In genomic region chr9:75063556-75064305, GRCh38 we compare ENCODE assay signal across 14 cellular contexts. TPM values are rescaled to one million over a fixed set of nuclear protein-coding genes. Genes with fewer than 3 reads are reported as not detected.
A peak's percentile ranks its signal among the peaks of the same experiment; 100 is the strongest.
DNase-seq lines count a peak whose midpoint lies in the region; ATAC-seq and TF ChIP-seq lines count a peak whose summit lies in the region.
"Had no signal": no experiment of that assay in that cellular context is flagged by ENCODE, and none has a peak within 500 bp of the region (broad histone marks: within the 10 kb centered on the region; RNA-seq: fewer than 3 reads in every experiment).

No MANE protein-coding gene starts in this region.

- H3K4me3 ChIP-seq in RWPE2 (ENCODE audit: severe bottlenecking) (no peak overlapping the region), foreskin fibroblast (ENCODE audit: low read depth in 1 of 2, low read length in 2 of 2) (no peak overlapping the region), Caco-2 (ENCODE audit: low read depth, low read length) (no peak overlapping the region)

- H3K36me3 ChIP-seq in RWPE2 (ENCODE audit: low read depth) (no peaks in the 10 kb centered on the region), Caco-2 (ENCODE audit: control insufficient read depth, insufficient read depth, low read length) (no peaks in the 10 kb centered on the region)

- CTCF ChIA-PET in Caco-2 (lab: Charles Lee), result no interaction called here

- H3K27ac ChIP-seq in RWPE2 (ENCODE audit: poor library complexity, severe bottlenecking), result no peak overlapping the region

- intact Hi-C loops in Caco-2 (cut with micrococcal nuclease; ENCODE audit: unreplicated experiment), result no loop called here

- peak overlapping the region; percentile 76 for H3K27ac Mint-ChIP-seq in activated naive CD8-positive, alpha-beta T cell
- H3K27ac Mint-ChIP-seq in activated naive CD8-positive, alpha-beta T cell treated with anti-CD3 and anti-CD28 coated beads for 36 hours, result no peak overlapping the region
- no peak overlapping the region for H3K27ac Mint-ChIP-seq in progenitor cell of endocrine pancreas
- H3K27ac Mint-ChIP-seq in Caco-2 (ENCODE audit: unreplicated experiment), result no peak overlapping the region

- DNase-seq in activated naive CD8-positive, alpha-beta T cell treated with anti-CD3 and anti-CD28 coated beads for 36 hours, result no peak
- DNase-seq in RWPE2 (ENCODE audit: low spot score), result no peak
- DNase-seq in foreskin fibroblast, result peak; percentile 59 to 77
- DNase-seq in stromal cell of bone marrow (ENCODE audit: low read depth), result peak; percentile 38
- DNase-seq in progenitor cell of endocrine pancreas (ENCODE audit: low spot score, unreplicated experiment), result no peak
- no peak for DNase-seq in Caco-2
- no peak for DNase-seq in NCI-H1417 (lab: John Stamatoyannopoulos, UW)
- DNase-seq: DND-41; effector CD4-positive, alpha-beta T cell; H7; NCI-H1092 treated with DMSO at 0.1 percent for 48 hours; SHP77; stimulated activated CD4-positive, alpha-beta T cell treated with anti-CD3 and anti-CD28 coated beads, Interleukin-15, amount 100 ng/mL, for 24 hours had no signal

- H3K9me3 Mint-ChIP-seq in activated naive CD8-positive, alpha-beta T cell (ENCODE audit: low read depth), result no peaks in the 10 kb centered on the region
- H3K9me3 Mint-ChIP-seq in activated naive CD8-positive, alpha-beta T cell treated with anti-CD3 and anti-CD28 coated beads for 36 hours, result peaks cover 2% of the 10 kb centered on the region
- H3K9me3 Mint-ChIP-seq in progenitor cell of endocrine pancreas (ENCODE audit: low read depth), result peaks cover 6% of the 10 kb centered on the region
- H3K9me3 Mint-ChIP-seq in Caco-2 (ENCODE audit: unreplicated experiment), result no peaks in the 10 kb centered on the region

- H3K4me1 Mint-ChIP-seq in activated naive CD8-positive, alpha-beta T cell (ENCODE audit: low read depth), result peaks cover 3% of the 10 kb centered on the region
- H3K4me1 Mint-ChIP-seq in activated naive CD8-positive, alpha-beta T cell treated with anti-CD3 and anti-CD28 coated beads for 36 hours, result peaks cover 4% of the 10 kb centered on the region
- H3K4me1 Mint-ChIP-seq in progenitor cell of endocrine pancreas (ENCODE audit: low read depth) (no peaks in the 10 kb centered on the region), Caco-2 (ENCODE audit: low read depth, unreplicated experiment) (no peaks in the 10 kb centered on the region)

- POLR2A ChIA-PET in Caco-2 (lab: Charles Lee), result no interaction called here

- H3K4me1 ChIP-seq in RWPE2 (ENCODE audit: insufficient read depth, poor library complexity, severe bottlenecking) (peaks cover 8% of the 10 kb centered on the region), Caco-2 (no peaks in the 10 kb centered on the region)

- TF ChIP-seq CTCF in RWPE2 (IDR thresholded peaks at IDR 0.05; ENCODE audit: poor library complexity, severe bottlenecking), result no peak
- TF ChIP-seq CTCF in foreskin fibroblast (IDR thresholded peaks at IDR 0.05; ENCODE audit: low read depth, low read length), result no peak
- TF ChIP-seq CTCF in progenitor cell of endocrine pancreas (IDR thresholded peaks at IDR 0.05; ENCODE audit: unreplicated experiment), result no peak
- TF ChIP-seq CTCF in Caco-2 (IDR thresholded peaks at IDR 0.05; ENCODE audit: insufficient read depth in 1 of 2, low read depth in 1 of 2, low read length in 1 of 2, severe bottlenecking in 1 of 2, unreplicated experiment in 1 of 2), result no peak

- ATAC-seq in RWPE2 (ENCODE audit: low read depth), result peak; percentile 79

- peaks cover 13% of the 10 kb centered on the region for H3K36me3 Mint-ChIP-seq in activated naive CD8-positive, alpha-beta T cell
- H3K36me3 Mint-ChIP-seq in activated naive CD8-positive, alpha-beta T cell treated with anti-CD3 and anti-CD28 coated beads for 36 hours, result peaks cover 8% of the 10 kb centered on the region
- no peaks in the 10 kb centered on the region for H3K36me3 Mint-ChIP-seq in progenitor cell of endocrine pancreas (ENCODE audit: insufficient read depth)
- H3K36me3 Mint-ChIP-seq in Caco-2 (ENCODE audit: insufficient read depth, unreplicated experiment), result no peaks in the 10 kb centered on the region

- H3K27me3 Mint-ChIP-seq in activated naive CD8-positive, alpha-beta T cell, result no peaks in the 10 kb centered on the region
- H3K27me3 Mint-ChIP-seq in activated naive CD8-positive, alpha-beta T cell treated with anti-CD3 and anti-CD28 coated beads for 36 hours, result no peaks in the 10 kb centered on the region
- H3K27me3 Mint-ChIP-seq in progenitor cell of endocrine pancreas (no peaks in the 10 kb centered on the region), Caco-2 (ENCODE audit: insufficient read depth, unreplicated experiment) (no peaks in the 10 kb centered on the region)

- BruUV-seq in Caco-2 (replicated peaks; lab: Mats Ljungman, UMichigan), result no TSS peak

- no peak overlapping the region for H3K4me3 Mint-ChIP-seq in activated naive CD8-positive, alpha-beta T cell
- no peak overlapping the region for H3K4me3 Mint-ChIP-seq in activated naive CD8-positive, alpha-beta T cell treated with anti-CD3 and anti-CD28 coated beads for 36 hours
- no peak overlapping the region for H3K4me3 Mint-ChIP-seq in progenitor cell of endocrine pancreas (ENCODE audit: low read depth)
- H3K4me3 Mint-ChIP-seq in Caco-2 (ENCODE audit: unreplicated experiment), result no peak overlapping the region

- H3K9me3 ChIP-seq in RWPE2 (ENCODE audit: severe bottlenecking) (no peaks in the 10 kb centered on the region), Caco-2 (no peaks in the 10 kb centered on the region)

- no peaks in the 10 kb centered on the region for H3K27me3 ChIP-seq in RWPE2 (ENCODE audit: insufficient read depth, poor library complexity, severe bottlenecking)
- no peaks in the 10 kb centered on the region for H3K27me3 ChIP-seq in Caco-2 (replicated peaks; ENCODE audit: control insufficient read depth, insufficient read depth, low read length)

RNA-seq across cellular contexts. Expression of gene NMRK1, which starts 24.2 kb away (rescaled TPM):
- 1 to 10 TPM; 8.5 to 9.0 TPM for total RNA-seq in activated naive CD8-positive, alpha-beta T cell treated with anti-CD3 and anti-CD28 coated beads for 36 hours
- total RNA-seq in progenitor cell of endocrine pancreas (3.5 and 4.7 TPM in 2 replicates), Caco-2 (2022) (0.67 and 1.1 TPM in 2 replicates)

RNA-seq across cellular contexts. Expression of gene OSTF1, which starts 24.6 kb away (rescaled TPM):
- total RNA-seq in activated naive CD8-positive, alpha-beta T cell treated with anti-CD3 and anti-CD28 coated beads for 36 hours, result 10 to 100 TPM; 38.2 to 38.4 TPM
- total RNA-seq in progenitor cell of endocrine pancreas, result 9.8 and 10.7 TPM in 2 replicates
- total RNA-seq in Caco-2 (2022), result 6.5 and 7.0 TPM in 2 replicates

RNA-seq across cellular contexts. Expression of gene CARNMT1, which starts 35.6 kb away (rescaled TPM):
- total RNA-seq in activated naive CD8-positive, alpha-beta T cell treated with anti-CD3 and anti-CD28 coated beads for 36 hours, result 10 to 100 TPM; 40.5 to 42.3 TPM
- total RNA-seq in progenitor cell of endocrine pancreas (19.8 and 21.1 TPM in 2 replicates), Caco-2 (2022) (4.9 and 5.6 TPM in 2 replicates)

Comparison
In these comparisons a context has a peak if more than half of its experiments do, and no peak if none do; other contexts are left out.
1. DNase-seq: peak in foreskin fibroblast (2 of 2) and stromal cell of bone marrow (single experiment); none in activated naive CD8-positive, alpha-beta T cell treated with anti-CD3 and anti-CD28 coated beads for 36 hours (single experiment), RWPE2 (single experiment), progenitor cell of endocrine pancreas (single experiment), Caco-2 (0 of 2) and NCI-H1417 (0 of 3).